ENCODE assay signal across 10 cellular contexts in the genomic region with DNA sequence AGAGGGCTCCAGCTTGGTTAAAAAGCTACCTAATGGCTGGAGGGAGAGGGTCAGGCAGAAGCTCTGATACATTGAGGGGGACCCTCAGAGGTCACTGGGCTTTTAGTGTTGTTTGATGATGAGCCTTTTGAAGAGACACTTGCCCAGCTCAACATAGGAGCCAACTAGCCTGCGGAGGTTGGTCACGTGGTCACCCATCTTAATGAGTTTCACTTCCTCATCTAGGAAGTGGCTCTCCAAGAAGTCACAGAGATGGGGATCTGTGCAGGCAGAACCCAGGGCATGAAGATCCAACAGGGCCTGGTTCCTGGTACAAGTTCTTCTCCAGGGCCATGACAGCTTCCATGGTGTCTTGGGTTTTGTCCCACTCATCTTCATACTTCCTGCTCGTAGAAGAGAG. TPM values are rescaled to one million over a fixed set of nuclear protein-coding genes. Genes with fewer than 3 reads are reported as not detected.
DNase-seq lines count a peak whose midpoint lies in the region; ATAC-seq and TF ChIP-seq lines count a peak whose summit lies in the region.
"Had no signal": no experiment of that assay in that cellular context is flagged by ENCODE, and none has a peak within 500 bp of the region (broad histone marks: within the 10 kb centered on the region; RNA-seq: fewer than 3 reads in every experiment).

No MANE protein-coding gene starts in this region.

- H3K36me3 Mint-ChIP-seq in activated B cell treated with CpG ODN at 0.5 μM for 24 hours (ENCODE audit: low read depth) (peaks cover 79% of the 10 kb centered on the region), MCF 10A (ENCODE audit: insufficient read depth, unreplicated experiment) (peaks cover 97% of the 10 kb centered on the region)

- intact Hi-C loops in activated B cell treated with CpG ODN at 0.5 μM for 24 hours (cut with micrococcal nuclease), result loop anchor here (1.0 kb wide), 1 partner anchor 9 kb away; no protein-coding TSS in a partner anchor
- intact Hi-C loops in MCF 10A (cut with micrococcal nuclease), result no loop called here

- H3K4me1 Mint-ChIP-seq in activated B cell treated with CpG ODN at 0.5 μM for 24 hours, result peaks cover 9% of the 10 kb centered on the region
- no peaks in the 10 kb centered on the region for H3K4me1 Mint-ChIP-seq in MCF 10A (ENCODE audit: insufficient read depth, unreplicated experiment)

- POLR2A ChIA-PET in activated B cell treated with CpG ODN at 0.5 μM for 24 hours (lab: Charles Lee) (interaction anchor here (0.6 to 0.9 kb wide), 2 partner anchors 11 to 554 kb away, joined by 3 read pairs; no protein-coding TSS in a partner anchor), MCF 10A (lab: Yijun Ruan, JAX) (interaction anchor here (0.7 kb wide), 1 partner anchor 129 kb away, joined by 4 read pairs; no protein-coding TSS in a partner anchor)

- H3K27ac Mint-ChIP-seq in activated B cell treated with CpG ODN at 0.5 μM for 24 hours (no peak overlapping the region), MCF 10A (ENCODE audit: low read depth, unreplicated experiment) (no peak overlapping the region)

- H3K27me3 Mint-ChIP-seq in activated B cell treated with CpG ODN at 0.5 μM for 24 hours (no peaks in the 10 kb centered on the region), MCF 10A (ENCODE audit: insufficient read depth, unreplicated experiment) (no peaks in the 10 kb centered on the region)

- CTCF ChIA-PET in activated B cell treated with CpG ODN at 0.5 μM for 24 hours (lab: Charles Lee) (interaction anchor here (0.9 kb wide), 1 partner anchor 553 kb away, joined by 3 read pairs; no protein-coding TSS in a partner anchor), MCF 10A (lab: Yijun Ruan, JAX) (interaction anchor here (0.7 to 2.6 kb wide), 4 partner anchors 114 to 1806 kb away, joined by 3 to 6 read pairs (median 4); no protein-coding TSS in a partner anchor)

- no peak for TF ChIP-seq CTCF in activated B cell treated with CpG ODN at 0.5 μM for 24 hours (IDR thresholded peaks at IDR 0.05)
- TF ChIP-seq CTCF in MCF 10A (IDR thresholded peaks at IDR 0.05; ENCODE audit: unreplicated experiment), result no peak

- BruUV-seq in MCF 10A (replicated peaks; lab: Mats Ljungman, UMichigan), result no TSS peak

- ATAC-seq in GM18508 (IDR thresholded peaks at IDR 0.05; ENCODE audit: insufficient read depth, unreplicated experiment) (peak; percentile 61), GM21529 (IDR thresholded peaks at IDR 0.05; ENCODE audit: unreplicated experiment) (peak; percentile 91), HG03378 (IDR thresholded peaks at IDR 0.05; ENCODE audit: unreplicated experiment) (peak; percentile 96), activated B cell treated with CpG ODN at 0.5 μM for 24 hours (ENCODE audit: low read depth) (peak; percentile 78), HG03457 (IDR thresholded peaks at IDR 0.05; ENCODE audit: unreplicated experiment) (no peak)

- H3K9me3 Mint-ChIP-seq in activated B cell treated with CpG ODN at 0.5 μM for 24 hours (no peaks in the 10 kb centered on the region), MCF 10A (ENCODE audit: unreplicated experiment) (no peaks in the 10 kb centered on the region)

- H3K4me3 Mint-ChIP-seq in activated B cell treated with CpG ODN at 0.5 μM for 24 hours, result no peak overlapping the region
- H3K4me3 Mint-ChIP-seq in MCF 10A (ENCODE audit: unreplicated experiment), result no peak overlapping the region

- no peak for DNase-seq in activated B cell treated with CpG ODN at 0.5 μM for 24 hours
- DNase-seq in HPDE6-E6E7 (ENCODE audit: extremely low spot score), result no peak
- DNase-seq in NCI-H2227 (lab: John Stamatoyannopoulos, UW; ENCODE audit: unreplicated experiment), result no peak
- DNase-seq in MCF 10A (ENCODE audit: unreplicated experiment), result no peak
- DNase-seq: GOT3, heart right ventricle had no signal

RNA-seq across cellular contexts. Expression of a gene that starts 33.4 kb away (rescaled TPM):
- total RNA-seq in activated B cell treated with CpG ODN at 0.5 μM for 24 hours, result 139 and 152 TPM in 2 replicates
- 152 and 200 TPM in 2 replicates for total RNA-seq in MCF 10A (2022)
